Comparison of ENCODE assay signal across 12 cellular contexts in the genomic region with DNA sequence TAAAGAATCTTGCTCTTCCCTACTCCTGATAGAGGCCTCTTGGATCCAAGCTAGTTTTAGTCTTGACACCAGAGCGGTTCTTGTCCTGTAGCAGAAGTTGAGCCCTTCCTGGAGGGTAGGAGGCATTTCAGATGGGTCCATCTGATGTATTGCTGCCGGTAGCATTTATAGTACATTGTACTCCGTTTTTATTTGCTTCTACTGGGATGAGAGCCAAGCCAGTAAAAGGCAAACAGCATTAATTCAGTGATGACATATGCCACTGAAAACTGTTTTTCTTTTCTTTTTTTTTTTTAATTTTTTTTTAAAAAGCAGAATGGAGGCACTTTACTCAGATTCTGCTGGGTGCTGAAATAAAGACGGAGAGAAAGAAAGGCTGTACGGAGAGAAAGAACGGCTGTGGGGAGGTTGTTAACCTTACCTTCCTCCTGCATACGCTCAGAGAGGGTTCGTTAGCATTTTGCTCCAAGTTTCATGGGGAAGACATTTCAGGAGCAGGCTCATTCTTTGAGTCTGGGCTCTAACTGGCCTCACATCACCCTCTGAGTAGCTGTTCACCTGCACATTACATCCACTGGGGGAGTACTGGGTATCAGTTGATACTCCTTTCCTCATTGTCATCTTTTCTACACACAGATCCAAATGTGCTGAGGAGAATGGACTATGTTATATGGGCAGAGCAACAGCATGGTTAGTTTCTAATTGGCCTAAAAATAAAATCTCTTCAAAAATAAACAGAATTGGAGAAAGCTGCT.
DNase-seq lines count a peak whose midpoint lies in the region; ATAC-seq and TF ChIP-seq lines count a peak whose summit lies in the region.
"Had no signal": no experiment of that assay in that cellular context is flagged by ENCODE, and none has a peak within 500 bp of the region (broad histone marks: within the 10 kb centered on the region; RNA-seq: fewer than 3 reads in every experiment).

No MANE protein-coding gene starts in this region.

- no peaks in the 10 kb centered on the region for H3K9me3 Mint-ChIP-seq in mesothelial cell of epicardium
- H3K9me3 Mint-ChIP-seq: activated T-cell treated with anti-CD3 and anti-CD28 coated beads, Interleukin-2, amount 50 U/mL, for 72 hours had no signal

- TF ChIP-seq CTCF in astrocyte of the spinal cord (IDR thresholded peaks at IDR 0.05; ENCODE audit: low read depth, low read length) (peak; percentile 43), mesothelial cell of epicardium (IDR thresholded peaks at IDR 0.05; ENCODE audit: unreplicated experiment) (no peak)

- peak overlapping the region; percentile 45 for H3K27ac Mint-ChIP-seq in mesothelial cell of epicardium
- H3K27ac Mint-ChIP-seq: activated T-cell treated with anti-CD3 and anti-CD28 coated beads, Interleukin-2, amount 50 U/mL, for 72 hours had no signal

- no peaks in the 10 kb centered on the region for H3K27me3 Mint-ChIP-seq in mesothelial cell of epicardium (ENCODE audit: low read depth)

- no peak overlapping the region for H3K4me3 Mint-ChIP-seq in mesothelial cell of epicardium
- H3K4me3 Mint-ChIP-seq: activated T-cell treated with anti-CD3 and anti-CD28 coated beads, Interleukin-2, amount 50 U/mL, for 72 hours had no signal

- DNase-seq in DMS153 treated with DMSO at 0.1 percent for 48 hours (lab: John Stamatoyannopoulos, UW; ENCODE audit: unreplicated experiment) = peak; percentile 9
- peak; percentile 61 for DNase-seq in NCI-H1092 treated with DMSO at 0.1 percent for 48 hours (lab: John Stamatoyannopoulos, UW)
- DNase-seq in astrocyte of the spinal cord (ENCODE audit: low read depth, low spot score) = peak; percentile 19
- no peak for DNase-seq in mesothelial cell of epicardium (ENCODE audit: low spot score in 2 of 2, unreplicated experiment in 2 of 2)
- DNase-seq in activated T-cell treated with anti-CD3 and anti-CD28 coated beads for 4 hours = no peak
- DNase-seq: activated CD4-positive, CD25-positive, alpha-beta regulatory T cell treated with anti-CD3 and anti-CD28 coated beads, Interleukin-2, amount 50 U/mL, for 72 hours; activated T-cell treated with anti-CD3 and anti-CD28 coated beads, Interleukin-2, amount 50 U/mL, for 72 hours; nucleus accumbens had no signal

- in situ Hi-C loops in astrocyte of the spinal cord (cut with HindIII; ENCODE audit: low sequenced_read_pairs) = no loop called here

- no peaks in the 10 kb centered on the region for H3K36me3 Mint-ChIP-seq in mesothelial cell of epicardium

- H3K4me1 Mint-ChIP-seq in mesothelial cell of epicardium = peaks cover 7% of the 10 kb centered on the region

- no peak overlapping the region for H3K4me3 ChIP-seq in astrocyte of the spinal cord (ENCODE audit: low read depth, low read length)
- H3K4me3 ChIP-seq: lung, thoracic aorta had no signal

- ATAC-seq in HG03442 (IDR thresholded peaks at IDR 0.05; ENCODE audit: unreplicated experiment) (no peak), HG03520 (IDR thresholded peaks at IDR 0.05; ENCODE audit: unreplicated experiment) (no peak)
- ATAC-seq: activated T-cell treated with anti-CD3 and anti-CD28 coated beads, Interleukin-2, amount 50 U/mL, for 72 hours had no signal

Comparison
In these comparisons a context has a peak if more than half of its experiments do, and no peak if none do; other contexts are left out.
1. DNase-seq: peak in DMS153 treated with DMSO at 0.1 percent for 48 hours (single experiment), NCI-H1092 treated with DMSO at 0.1 percent for 48 hours (single experiment) and astrocyte of the spinal cord (single experiment); none in mesothelial cell of epicardium (0 of 2) and activated T-cell treated with anti-CD3 and anti-CD28 coated beads for 4 hours (single experiment).